1 cellular context compared by ENCODE assay signal in genomic region chr11:76371170-76371569, GRCh38.
TF ChIP-seq lines count a peak whose summit lies in the region.

No MANE protein-coding gene starts in this region.

TF ChIP-seq in K562, 482 proteins besides CTCF, POLR2A, EP300 and RAD21 (continued from another document):
- no peak for TF ChIP-seq GMEB1 (CRISPR knock-in tag; IDR thresholded peaks at IDR 0.05)
- TF ChIP-seq ZNF699 (CRISPR knock-in tag; IDR thresholded peaks at IDR 0.05; ENCODE audit: insufficient replicate concordance), result no peak
- TF ChIP-seq ARHGAP35 (IDR thresholded peaks at IDR 0.05; ENCODE audit: partially characterized antibody), result no peak
- no peak for TF ChIP-seq MCM3 (IDR thresholded peaks at IDR 0.05)
- no peak for TF ChIP-seq TAL1 (IDR thresholded peaks at IDR 0.05)
- no peak for TF ChIP-seq RUNX1 (IDR thresholded peaks at IDR 0.05; ENCODE audit: low read depth)
- no peak for TF ChIP-seq GTF2F1 (IDR thresholded peaks at IDR 0.05; ENCODE audit: low read depth, low read length)
- TF ChIP-seq SMARCA4 (IDR thresholded peaks at IDR 0.05), result peak; percentile 72; the same call in 1 of the 2 replicates
- no peak for TF ChIP-seq MAFK (IDR thresholded peaks at IDR 0.05; ENCODE audit: low read length)
- no peak for TF ChIP-seq ZNF512 (tag; IDR thresholded peaks at IDR 0.05)
- no peak for TF ChIP-seq RCOR1 (IDR thresholded peaks at IDR 0.05; ENCODE audit: borderline replicate concordance in 1 of 2, low read depth in 2 of 2, low read length in 2 of 2)
- no peak for TF ChIP-seq NELFE (IDR thresholded peaks at IDR 0.05; ENCODE audit: insufficient read depth, insufficient read length)
- peak; percentile 68; the same call in 1 of the 2 replicates for TF ChIP-seq C11orf30 (IDR thresholded peaks at IDR 0.05; ENCODE audit: low read depth)
- TF ChIP-seq BCLAF1 (IDR thresholded peaks at IDR 0.05; ENCODE audit: borderline replicate concordance in 1 of 2, control insufficient read depth in 1 of 2, low read depth in 2 of 2, low read length in 1 of 2), result no peak
- TF ChIP-seq NEUROD1 (IDR thresholded peaks at IDR 0.05; ENCODE audit: borderline replicate concordance, low read depth, low read length, partially characterized antibody), result no peak
- TF ChIP-seq TCF3 (CRISPR knock-in tag; IDR thresholded peaks at IDR 0.05), result no peak
- no peak for TF ChIP-seq ZNF444 (CRISPR knock-in tag; IDR thresholded peaks at IDR 0.05)
- no peak for TF ChIP-seq POLR2G (IDR thresholded peaks at IDR 0.05; ENCODE audit: low read depth, low read length)
- TF ChIP-seq HOXB6 (CRISPR knock-in tag; IDR thresholded peaks at IDR 0.05; ENCODE audit: borderline replicate concordance), result no peak
- TF ChIP-seq TBP (optimal IDR thresholded peaks at IDR 0.05; ENCODE audit: low read depth, low read length), result no peak
- TF ChIP-seq FOXA1 (IDR thresholded peaks at IDR 0.05; ENCODE audit: borderline replicate concordance), result no peak
- TF ChIP-seq ZNF655 (CRISPR knock-in tag; IDR thresholded peaks at IDR 0.05), result no peak
- TF ChIP-seq EGR1 (conservative IDR thresholded peaks at IDR 0.05), result peak; percentile 57
- no peak for TF ChIP-seq PYGO2 (tag; IDR thresholded peaks at IDR 0.05)
- TF ChIP-seq ARID1B (IDR thresholded peaks at IDR 0.05), result peak; percentile 33; the same call in 1 of the 2 replicates
- no peak for TF ChIP-seq CREB3 (tag; conservative IDR thresholded peaks at IDR 0.05; ENCODE audit: low read depth)
- TF ChIP-seq DACH1 (IDR thresholded peaks at IDR 0.05; ENCODE audit: partially characterized antibody), result no peak
- no peak for TF ChIP-seq ZNF280B (CRISPR knock-in tag; IDR thresholded peaks at IDR 0.05)
